8 cellular contexts compared by ENCODE assay signal in the genomic region with DNA sequence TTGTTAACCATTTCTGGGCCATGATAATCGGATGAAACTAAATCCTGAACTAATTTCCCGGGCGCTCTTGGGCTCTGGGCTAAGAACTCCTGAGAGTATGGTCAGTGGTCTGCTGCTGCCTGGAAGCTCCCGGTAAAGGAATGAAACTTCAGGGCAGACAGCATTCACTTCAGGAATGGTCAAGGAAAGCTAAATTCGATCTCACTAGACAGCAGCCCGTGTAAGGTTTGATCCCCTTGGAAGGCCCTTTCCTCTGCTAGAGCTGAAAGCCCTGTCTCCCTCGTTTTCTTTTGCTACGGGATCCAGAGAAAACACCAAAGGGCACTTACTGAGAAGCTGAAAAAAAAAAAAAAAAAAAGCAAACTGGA. TPM values are rescaled to one million over a fixed set of nuclear protein-coding genes. Genes with fewer than 3 reads are reported as not detected.
DNase-seq lines count a peak whose midpoint lies in the region; ATAC-seq and TF ChIP-seq lines count a peak whose summit lies in the region.

No MANE protein-coding gene starts in this region.

- H3K9me3 ChIP-seq in adrenal gland (replicated peaks in 1 of 3) (no peaks in the 10 kb centered on the region), testis (no peaks in the 10 kb centered on the region)

- peaks cover 2% of the 10 kb centered on the region for H3K9me3 Mint-ChIP-seq in activated CD4-positive, alpha-beta T cell treated with anti-CD3 and anti-CD28 coated beads, Interleukin-2, amount 10 ng/mL, durations not matched to agents 7 days and 5 days

- H3K36me3 ChIP-seq in adrenal gland (replicated peaks in 1 of 2) (peaks cover 0 to 17% of the 10 kb centered on the region in 2 donors), testis (ENCODE audit: low read depth, missing control alignments) (no peaks in the 10 kb centered on the region)

- H3K4me3 ChIP-seq in adrenal gland (peak overlapping the region; percentile 35 to 88 (median 82)), testis (peak overlapping the region; percentile 85 to 86)

- peak overlapping the region; percentile 96 for H3K4me3 Mint-ChIP-seq in activated CD4-positive, alpha-beta T cell treated with anti-CD3 and anti-CD28 coated beads, Interleukin-2, amount 10 ng/mL, durations not matched to agents 7 days and 5 days

- H3K4me1 Mint-ChIP-seq in activated CD4-positive, alpha-beta T cell treated with anti-CD3 and anti-CD28 coated beads, Interleukin-2, amount 10 ng/mL, durations not matched to agents 7 days and 5 days = peaks cover 48% of the 10 kb centered on the region

- H3K27me3 ChIP-seq in adrenal gland (no peaks in the 10 kb centered on the region), testis (no peaks in the 10 kb centered on the region)

- H3K27ac ChIP-seq in adrenal gland (peak overlapping the region in 4 of 5 donors; percentile 80 to 95 (median 86)), testis (peak overlapping the region; percentile 70 to 87)

- H3K4me1 ChIP-seq in adrenal gland (replicated peaks in 1 of 2) (peaks cover 15 to 27% of the 10 kb centered on the region in 2 donors), testis (peaks cover 16% of the 10 kb centered on the region)

- CTCF ChIA-PET in activated CD4-positive, alpha-beta T cell treated with anti-CD3 and anti-CD28 coated beads, Interleukin-2, amount 10 ng/mL, durations not matched to agents 7 days and 5 days (lab: Charles Lee) = interaction anchor here (0.9 to 2.0 kb wide), 8 partner anchors 14 to 415 kb away, joined by 3 to 9 read pairs (median 4); partner anchors contain the start of gene CCDC184

- peak overlapping the region; percentile 97 for H3K27ac Mint-ChIP-seq in activated CD4-positive, alpha-beta T cell treated with anti-CD3 and anti-CD28 coated beads, Interleukin-2, amount 10 ng/mL, durations not matched to agents 7 days and 5 days

- no peak for DNase-seq in activated CD4-positive, alpha-beta T cell treated with anti-CD3 and anti-CD28 coated beads, Interleukin-2, amount 10 ng/mL, durations not matched to agents 7 days and 5 days
- no peak for DNase-seq in activated CD4-positive, alpha-beta T cell treated with anti-CD3 and anti-CD28 coated beads for 1 hour
- DNase-seq in adrenal gland = no peak
- DNase-seq in left colon = no peak
- DNase-seq in testis = no peak
- no peak for DNase-seq in left lobe of liver (ENCODE audit: low spot score)
- no peak for DNase-seq in NCI-H2107 treated with DMSO at 0.1 percent for 48 hours (lab: John Stamatoyannopoulos, UW; ENCODE audit: unreplicated experiment)

- POLR2A ChIA-PET in activated CD4-positive, alpha-beta T cell treated with anti-CD3 and anti-CD28 coated beads, Interleukin-2, amount 10 ng/mL, durations not matched to agents 7 days and 5 days (lab: Charles Lee) = interaction anchor here (1.8 kb wide), 1 partner anchor 51 kb away, joined by 9 read pairs; the partner anchor contains the start of gene SENP1

- no peak for TF ChIP-seq POLR2A in adrenal gland (IDR thresholded peaks at IDR 0.05)
- TF ChIP-seq POLR2A in testis (IDR thresholded peaks at IDR 0.05) = no peak
- TF ChIP-seq POLR2A in GM18505 (IDR thresholded peaks at IDR 0.05; ENCODE audit: borderline replicate concordance, extremely low read depth, insufficient read depth, insufficient read length) = no peak

- H3K27me3 Mint-ChIP-seq in activated CD4-positive, alpha-beta T cell treated with anti-CD3 and anti-CD28 coated beads, Interleukin-2, amount 10 ng/mL, durations not matched to agents 7 days and 5 days = no peaks in the 10 kb centered on the region

- 20 to 26% (median 22%) methylated on average over 8 of the region's 8 CpGs for WGBS in adrenal gland, 4 donors
- WGBS in testis, 2 donors = 13 to 16% methylated on average over 8 of the region's 8 CpGs

- ATAC-seq in left colon (peak; percentile 1), left lobe of liver (no peak), GM18505 (IDR thresholded peaks at IDR 0.05; ENCODE audit: unreplicated experiment) (no peak)

- no peak for TF ChIP-seq CTCF in adrenal gland (IDR thresholded peaks at IDR 0.05)
- TF ChIP-seq CTCF in testis (IDR thresholded peaks at IDR 0.05) = no peak

- intact Hi-C loops in adrenal gland (cut with DNase I) = no loop called here
- intact Hi-C loops in left colon (cut with DNase I, micrococcal nuclease) = loop anchor here in 1 of 2 donors (10.0 kb wide), 1 partner anchor 52 kb away; the partner anchor contains the start of gene SENP1
- intact Hi-C loops in testis (cut with DNase I; ENCODE audit: low total_unique reads) = no loop called here

- H3K36me3 Mint-ChIP-seq in activated CD4-positive, alpha-beta T cell treated with anti-CD3 and anti-CD28 coated beads, Interleukin-2, amount 10 ng/mL, durations not matched to agents 7 days and 5 days (ENCODE audit: low read depth) = peaks cover 18% of the 10 kb centered on the region

RNA-seq across cellular contexts. Expression of gene ASB8, which starts 0.7 kb away (rescaled TPM):
- 10 to 100 TPM; 44.7 to 46.4 TPM for total RNA-seq in activated CD4-positive, alpha-beta T cell treated with anti-CD3 and anti-CD28 coated beads, Interleukin-2, amount 10 ng/mL, durations not matched to agents 7 days and 5 days
- total RNA-seq in adrenal gland = 10 to 100 TPM; 29.5 to 69.8 (median 49.5) TPM
- 10 to 100 TPM; 13.9 to 68.8 (median 15.5) TPM for polyA plus RNA-seq in adrenal gland
- 10 to 100 TPM; 47.9 to 49.0 TPM for total RNA-seq in left colon
- 10 to 100 TPM; 34.7 to 55.4 TPM for total RNA-seq in testis
- 46.8 TPM for polyA plus RNA-seq in testis (ENCODE audit: insufficient read depth, low read depth, low replicate concordance)
- total RNA-seq in left lobe of liver = 24.7 TPM

RNA-seq across cellular contexts. Expression of gene CCDC184, which starts 26.8 kb away (rescaled TPM):
- total RNA-seq in activated CD4-positive, alpha-beta T cell treated with anti-CD3 and anti-CD28 coated beads, Interleukin-2, amount 10 ng/mL, durations not matched to agents 7 days and 5 days = under 1 TPM; 0.17 to 0.22 TPM
- total RNA-seq in adrenal gland (10 to 100 TPM in 2 of 8 donors, 1 to 10 TPM in 6; 2.3 to 12.8 (median 8.5) TPM), left colon (under 1 TPM; 0.15 to 0.50 TPM), testis (1 to 10 TPM; 6.9 to 8.0 TPM), left lobe of liver (not detected)
- polyA plus RNA-seq in adrenal gland (1 to 10 TPM; 3.6 to 6.2 (median 5.7) TPM), testis (ENCODE audit: insufficient read depth, low read depth, low replicate concordance) (7.8 TPM)

RNA-seq across cellular contexts. Expression of gene PFKM, which starts 37.5 kb away (rescaled TPM):
- total RNA-seq in activated CD4-positive, alpha-beta T cell treated with anti-CD3 and anti-CD28 coated beads, Interleukin-2, amount 10 ng/mL, durations not matched to agents 7 days and 5 days = 10 to 100 TPM; 16.0 to 19.5 TPM
- total RNA-seq in adrenal gland (100 to 1,000 TPM in 6 of 8 donors, 10 to 100 TPM in 2; 94.3 to 183 (median 120) TPM), left colon (10 to 100 TPM; 48.1 to 49.6 TPM), testis (100 to 1,000 TPM in 1 of 2 donors, 10 to 100 TPM in 1; 99.6 to 104 TPM), left lobe of liver (5.4 TPM)
- polyA plus RNA-seq in adrenal gland (10 to 100 TPM; 44.4 to 93.7 (median 67.4) TPM), testis (ENCODE audit: insufficient read depth, low read depth, low replicate concordance) (190 TPM)

RNA-seq across cellular contexts. Expression of gene OR10AD1, which starts 46.5 kb away (rescaled TPM):
- total RNA-seq in activated CD4-positive, alpha-beta T cell treated with anti-CD3 and anti-CD28 coated beads, Interleukin-2, amount 10 ng/mL, durations not matched to agents 7 days and 5 days = not detected
- total RNA-seq in adrenal gland (not detected), left colon (not detected), testis (not detected), left lobe of liver (not detected)
- polyA plus RNA-seq in adrenal gland (under 1 TPM in 1 of 3 donors, not detected in 2; 0.16 TPM), testis (ENCODE audit: insufficient read depth, low read depth, low replicate concordance) (0.66 TPM)

RNA-seq across cellular contexts. Expression of gene SENP1, which starts 50.8 kb away (rescaled TPM):
- 10 to 100 TPM; 37.2 to 48.0 TPM for total RNA-seq in activated CD4-positive, alpha-beta T cell treated with anti-CD3 and anti-CD28 coated beads, Interleukin-2, amount 10 ng/mL, durations not matched to agents 7 days and 5 days
- total RNA-seq in adrenal gland (10 to 100 TPM in 5 of 8 donors, 1 to 10 TPM in 3; 6.0 to 19.1 (median 12.6) TPM), left colon (10 to 100 TPM; 12.1 to 14.4 TPM), testis (100 to 1,000 TPM in 1 of 2 donors, 10 to 100 TPM in 1; 84.2 to 105 TPM), left lobe of liver (3.9 TPM)
- polyA plus RNA-seq in adrenal gland (10 to 100 TPM in 1 of 3 donors, 1 to 10 TPM in 2; 3.0 to 10.2 (median 3.8) TPM), testis (ENCODE audit: insufficient read depth, low read depth, low replicate concordance) (148 TPM)
